Comparison of ENCODE assay signal across 14 cellular contexts in the genomic region with DNA sequence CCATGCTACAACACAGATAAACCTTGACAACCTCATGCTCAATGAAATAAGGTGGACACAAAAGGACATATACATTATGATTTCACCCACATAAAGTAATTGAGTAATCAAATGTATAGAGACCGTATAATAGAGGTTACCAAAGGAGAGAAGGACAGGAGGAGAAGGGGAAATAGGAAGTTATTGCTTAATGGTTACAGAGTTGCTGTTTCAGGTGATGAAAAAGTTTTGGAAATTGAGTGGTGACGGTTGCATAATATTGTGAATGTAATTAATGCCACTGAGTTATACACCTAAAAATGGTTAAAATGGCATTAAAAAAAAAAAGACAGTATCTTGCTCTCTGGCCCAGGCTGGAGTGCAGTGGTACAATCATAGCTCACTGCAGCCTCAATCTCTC. TPM values are rescaled to one million over a fixed set of nuclear protein-coding genes. Genes with fewer than 3 reads are reported as not detected.
DNase-seq lines count a peak whose midpoint lies in the region; ATAC-seq lines count a peak whose summit lies in the region.
"Had no signal": no experiment of that assay in that cellular context is flagged by ENCODE, and none has a peak within 500 bp of the region (broad histone marks: within the 10 kb centered on the region; RNA-seq: fewer than 3 reads in every experiment).

No MANE protein-coding gene starts in this region.

- H3K18ac ChIP-seq in mesenchymal stem cell (ENCODE audit: low read depth in 1 of 2, low read length in 2 of 2), result no peak overlapping the region

- H3K23ac ChIP-seq in mesenchymal stem cell (ENCODE audit: low read length in 2 of 2), result no peak overlapping the region

- no peak overlapping the region for H4K91ac ChIP-seq in mesenchymal stem cell (ENCODE audit: low read length)

- peaks cover 38% of the 10 kb centered on the region for H3K4me1 ChIP-seq in CD4-positive, alpha-beta memory T cell (ENCODE audit: insufficient read depth, low read length)
- peaks cover 9% of the 10 kb centered on the region for H3K4me1 ChIP-seq in mesenchymal stem cell (ENCODE audit: control insufficient read depth, insufficient read depth, low read depth, low read length)

- intact Hi-C loops in CD4-positive, alpha-beta memory T cell (cut with micrococcal nuclease), result loop anchor here (5.0 kb wide), 1 partner anchor 33 kb away; the partner anchor contains the start of gene DDX56

- no peaks in the 10 kb centered on the region for H3K36me3 ChIP-seq in CD4-positive, alpha-beta memory T cell (ENCODE audit: insufficient read depth, low read length)
- H3K36me3 ChIP-seq in mesenchymal stem cell (ENCODE audit: control insufficient read depth in 1 of 2, insufficient read depth in 2 of 2, low read depth in 1 of 2, low read length in 2 of 2), result no peaks in the 10 kb centered on the region
- H3K36me3 ChIP-seq: right atrium auricular region, uterus had no signal

- no peak overlapping the region for H3K4ac ChIP-seq in mesenchymal stem cell (ENCODE audit: low read depth in 1 of 2, low read length in 2 of 2)

- H4K8ac ChIP-seq in mesenchymal stem cell (ENCODE audit: low read length), result no peak overlapping the region

- H3K4me2 ChIP-seq in mesenchymal stem cell (ENCODE audit: low read length, poor library complexity, severe bottlenecking), result no peak overlapping the region

- no peak overlapping the region for H2AFZ ChIP-seq in mesenchymal stem cell (ENCODE audit: low read depth, low read length)

- no peak overlapping the region for H3K14ac ChIP-seq in mesenchymal stem cell (ENCODE audit: low read length in 2 of 2)

- H3K4me3 ChIP-seq in CD4-positive, alpha-beta memory T cell (ENCODE audit: low read length in 2 of 2), result no peak overlapping the region
- H3K4me3 ChIP-seq in mesenchymal stem cell (ENCODE audit: insufficient read depth in 1 of 2, low read depth in 1 of 2, low read length in 2 of 2), result no peak overlapping the region

- peaks cover 0 to 4% (median 0%) of the 10 kb centered on the region in 8 donors for H3K9me3 Mint-ChIP-seq in CD4-positive, alpha-beta memory T cell
- H3K9me3 Mint-ChIP-seq in effector memory CD8-positive, alpha-beta T cell, result no peaks in the 10 kb centered on the region
- H3K9me3 Mint-ChIP-seq: CD4-positive, CD25-positive, alpha-beta regulatory T cell had no signal

- no peaks in the 10 kb centered on the region for H3K9me3 ChIP-seq in CD4-positive, alpha-beta memory T cell (ENCODE audit: control insufficient read depth in 1 of 2, low read length in 2 of 2)
- H3K9me3 ChIP-seq in T-helper 17 cell (ENCODE audit: control insufficient read depth, low read length, poor library complexity, severe bottlenecking) (no peaks in the 10 kb centered on the region), mesenchymal stem cell (ENCODE audit: control insufficient read depth, low read length) (no peaks in the 10 kb centered on the region)
- H3K9me3 ChIP-seq: right atrium auricular region, uterus had no signal

- H3K27me3 ChIP-seq in CD4-positive, alpha-beta memory T cell (ENCODE audit: insufficient read depth, low read length), result no peaks in the 10 kb centered on the region
- H3K27me3 ChIP-seq in mesenchymal stem cell (ENCODE audit: control insufficient read depth in 1 of 2, insufficient read depth in 1 of 2, low read length in 2 of 2), result peaks cover 0 to 8% of the 10 kb centered on the region in 2 experiments
- H3K27me3 ChIP-seq: right atrium auricular region, uterus had no signal

- POLR2A ChIA-PET in CD4-positive, alpha-beta memory T cell (lab: Charles Lee; ENCODE audit: partially characterized antibody), result interaction anchor here (1.2 to 28.5 kb wide), 7 partner anchors 8 to 480 kb away, joined by 3 to 1226 read pairs (median 7); partner anchors contain the start of genes H2AZ2, NUDCD3 and TMED4

- H2BK12ac ChIP-seq in mesenchymal stem cell (ENCODE audit: low read length in 2 of 2), result no peak overlapping the region

- H2BK120ac ChIP-seq in mesenchymal stem cell (ENCODE audit: low read depth, low read length), result no peak overlapping the region

- no peak overlapping the region for H2BK5ac ChIP-seq in mesenchymal stem cell (ENCODE audit: low read depth, low read length, poor library complexity, severe bottlenecking)

- DNase-seq in AML-193 (lab: John Stamatoyannopoulos, UW) (peak; percentile 18 to 19), T-helper 17 cell (no peak), mesenchymal stem cell (no peak), NCI-H2107 treated with DMSO at 0.1 percent for 48 hours (lab: John Stamatoyannopoulos, UW; ENCODE audit: unreplicated experiment) (no peak), glomerular visceral epithelial cell (ENCODE audit: extremely low spot score) (no peak)
- DNase-seq in CD4-positive, alpha-beta memory T cell, result no peak
- no peak for DNase-seq in effector memory CD8-positive, alpha-beta T cell
- DNase-seq: CD4-positive, CD25-positive, alpha-beta regulatory T cell; NCI-H1436; NCI-H524; stimulated activated CD4-positive, alpha-beta T cell treated with anti-CD3 and anti-CD28 coated beads, Interleukin-2, amount 100 ng/mL, for 48 hours; uterus had no signal

- peak overlapping the region in 4 of 8 donors; percentile 20 to 96 (median 37) for H3K4me3 Mint-ChIP-seq in CD4-positive, alpha-beta memory T cell
- peak overlapping the region; percentile 41 for H3K4me3 Mint-ChIP-seq in T-helper 17 cell
- no peak overlapping the region for H3K4me3 Mint-ChIP-seq in effector memory CD8-positive, alpha-beta T cell

- ATAC-seq in T-helper 17 cell, result no peak
- ATAC-seq in effector memory CD8-positive, alpha-beta T cell (replicated peaks), result no peak
- ATAC-seq: esophagus mucosa had no signal

- H3K27ac ChIP-seq in CD4-positive, alpha-beta memory T cell (ENCODE audit: low read depth, low read length), result no peak overlapping the region
- H3K27ac ChIP-seq in mesenchymal stem cell (ENCODE audit: low read length, poor library complexity, severe bottlenecking), result no peak overlapping the region

- no peaks in the 10 kb centered on the region for H3K79me1 ChIP-seq in mesenchymal stem cell (replicated peaks; ENCODE audit: low read length, poor library complexity, severe bottlenecking)

- H2AK5ac ChIP-seq in mesenchymal stem cell (ENCODE audit: low read length, severe bottlenecking), result no peak overlapping the region

- H3K4me1 Mint-ChIP-seq in CD4-positive, alpha-beta memory T cell, result peaks cover 16 to 44% (median 33%) of the 10 kb centered on the region in 4 donors
- peaks cover 25% of the 10 kb centered on the region for H3K4me1 Mint-ChIP-seq in T-helper 17 cell
- H3K4me1 Mint-ChIP-seq in effector memory CD8-positive, alpha-beta T cell (ENCODE audit: low read depth in 2 of 2), result peaks cover 21 to 31% of the 10 kb centered on the region in 2 donors

- H2BK15ac ChIP-seq in mesenchymal stem cell (ENCODE audit: low read depth, poor library complexity, severe bottlenecking), result no peak overlapping the region

- H3K27me3 Mint-ChIP-seq in CD4-positive, alpha-beta memory T cell, result peaks cover 0 to 2% of the 10 kb centered on the region in 2 donors
- H3K27me3 Mint-ChIP-seq in T-helper 17 cell, result no peaks in the 10 kb centered on the region
- no peaks in the 10 kb centered on the region for H3K27me3 Mint-ChIP-seq in effector memory CD8-positive, alpha-beta T cell

- WGBS in mesenchymal stem cell, result 100% methylated on average over 1 of the region's 2 CpGs

- CTCF ChIA-PET in CD4-positive, alpha-beta memory T cell (lab: Charles Lee; ENCODE audit: partially characterized antibody), result interaction anchor here (1.1 to 6.8 kb wide), 4 partner anchors 27 to 193 kb away, joined by 3 to 48 read pairs (median 10); no protein-coding TSS in a partner anchor

- peak overlapping the region; percentile 41 to 100 (median 99) for H3K27ac Mint-ChIP-seq in CD4-positive, alpha-beta memory T cell
- H3K27ac Mint-ChIP-seq in T-helper 17 cell, result peak overlapping the region; percentile 97
- H3K27ac Mint-ChIP-seq in effector memory CD8-positive, alpha-beta T cell, result no peak overlapping the region

- peak overlapping the region; percentile 94 for H3K9ac ChIP-seq in mesenchymal stem cell (ENCODE audit: low read length)

- peaks cover 4 to 22% of the 10 kb centered on the region in 2 donors for H3K36me3 Mint-ChIP-seq in CD4-positive, alpha-beta memory T cell
- no peaks in the 10 kb centered on the region for H3K36me3 Mint-ChIP-seq in T-helper 17 cell (ENCODE audit: low read depth)
- H3K36me3 Mint-ChIP-seq in effector memory CD8-positive, alpha-beta T cell (ENCODE audit: insufficient read depth), result peaks cover 42% of the 10 kb centered on the region

RNA-seq across cellular contexts. Expression of gene OGDH, which starts 1.5 kb away (rescaled TPM):
- 100 to 1,000 TPM; 116 to 126 TPM for total RNA-seq in CD4-positive, alpha-beta memory T cell
- 10 to 100 TPM; 42.2 to 61.6 TPM for polyA plus RNA-seq in CD4-positive, alpha-beta memory T cell
- 100 to 1,000 TPM; 130 to 134 TPM for total RNA-seq in T-helper 17 cell
- polyA plus RNA-seq in mesenchymal stem cell (2013, experiment 1 of 2), result 35.1 TPM
- 33.9 TPM for polyA plus RNA-seq in mesenchymal stem cell (2013, experiment 2 of 2)

RNA-seq across cellular contexts. Expression of gene TMED4, which starts 22.9 kb away (rescaled TPM):
- 100 to 1,000 TPM; 108 to 110 TPM for total RNA-seq in CD4-positive, alpha-beta memory T cell
- polyA plus RNA-seq in CD4-positive, alpha-beta memory T cell, result 10 to 100 TPM; 65.4 to 68.1 TPM
- 100 to 1,000 TPM in 1 of 2 donors, 10 to 100 TPM in 1; 99.2 to 112 TPM for total RNA-seq in T-helper 17 cell
- 52.3 TPM for polyA plus RNA-seq in mesenchymal stem cell (2013, experiment 1 of 2)
- 54.0 TPM for polyA plus RNA-seq in mesenchymal stem cell (2013, experiment 2 of 2)

RNA-seq across cellular contexts. Expression of gene DDX56, which starts 31.2 kb away (rescaled TPM):
- 100 to 1,000 TPM; 109 to 114 TPM for total RNA-seq in CD4-positive, alpha-beta memory T cell
- polyA plus RNA-seq in CD4-positive, alpha-beta memory T cell, result 10 to 100 TPM; 48.9 to 50.5 TPM
- total RNA-seq in T-helper 17 cell, result 100 to 1,000 TPM in 1 of 2 donors, 10 to 100 TPM in 1; 95.7 to 101 TPM
- 46.0 TPM for polyA plus RNA-seq in mesenchymal stem cell (2013, experiment 1 of 2)
- polyA plus RNA-seq in mesenchymal stem cell (2013, experiment 2 of 2), result 44.0 TPM

Comparison
In these comparisons a context has a peak if more than half of its experiments do, and no peak if none do; other contexts are left out.
1. DNase-seq: peak in AML-193 (2 of 2); none in CD4-positive, alpha-beta memory T cell (0 of 5), T-helper 17 cell (0 of 3), mesenchymal stem cell (single experiment), NCI-H2107 treated with DMSO at 0.1 percent for 48 hours (single experiment), glomerular visceral epithelial cell (single experiment) and effector memory CD8-positive, alpha-beta T cell (0 of 3).
2. H3K27ac Mint-ChIP-seq: peak in CD4-positive, alpha-beta memory T cell (7 of 7) and T-helper 17 cell (single experiment); none in effector memory CD8-positive, alpha-beta T cell (0 of 2).